ENCODE assay signal across 1 cellular context in the genomic region with DNA sequence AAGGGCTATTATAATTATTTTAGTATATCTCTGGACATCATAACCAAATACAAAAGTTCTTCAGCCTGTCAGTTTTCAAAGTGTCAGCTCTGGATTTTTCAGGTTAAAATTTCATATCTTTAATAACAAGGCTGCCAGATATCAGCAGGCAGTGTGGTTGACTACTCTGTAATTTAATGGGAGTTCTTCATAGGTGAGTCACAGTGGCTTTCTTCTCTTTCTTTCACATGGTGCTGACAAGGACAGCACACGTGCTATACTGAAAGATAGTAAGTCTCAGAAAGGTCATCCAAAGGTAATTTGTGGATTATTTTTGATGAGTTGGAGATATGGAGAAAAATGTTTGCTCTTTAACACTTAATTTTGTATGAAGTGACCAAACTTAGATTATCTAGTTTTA.
TF ChIP-seq lines count a peak whose summit lies in the region.

No MANE protein-coding gene starts in this region.

TF ChIP-seq in K562, 482 proteins besides CTCF, POLR2A, EP300 and RAD21 (continued from another document):
- TF ChIP-seq, protein P1, sequence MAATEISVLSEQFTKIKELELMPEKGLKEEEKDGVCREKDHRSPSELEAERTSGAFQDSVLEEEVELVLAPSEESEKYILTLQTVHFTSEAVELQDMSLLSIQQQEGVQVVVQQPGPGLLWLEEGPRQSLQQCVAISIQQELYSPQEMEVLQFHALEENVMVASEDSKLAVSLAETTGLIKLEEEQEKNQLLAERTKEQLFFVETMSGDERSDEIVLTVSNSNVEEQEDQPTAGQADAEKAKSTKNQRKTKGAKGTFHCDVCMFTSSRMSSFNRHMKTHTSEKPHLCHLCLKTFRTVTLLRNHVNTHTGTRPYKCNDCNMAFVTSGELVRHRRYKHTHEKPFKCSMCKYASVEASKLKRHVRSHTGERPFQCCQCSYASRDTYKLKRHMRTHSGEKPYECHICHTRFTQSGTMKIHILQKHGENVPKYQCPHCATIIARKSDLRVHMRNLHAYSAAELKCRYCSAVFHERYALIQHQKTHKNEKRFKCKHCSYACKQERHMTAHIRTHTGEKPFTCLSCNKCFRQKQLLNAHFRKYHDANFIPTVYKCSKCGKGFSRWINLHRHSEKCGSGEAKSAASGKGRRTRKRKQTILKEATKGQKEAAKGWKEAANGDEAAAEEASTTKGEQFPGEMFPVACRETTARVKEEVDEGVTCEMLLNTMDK (IDR thresholded peaks at IDR 0.05; ENCODE audit: borderline replicate concordance, insufficient read depth, low read depth, low read length, poor library complexity, severe bottlenecking) = no peak
- no peak for TF ChIP-seq ZZZ3 (IDR thresholded peaks at IDR 0.05)
- TF ChIP-seq POLR2AphosphoS5 (IDR thresholded peaks at IDR 0.05; ENCODE audit: control insufficient read depth, insufficient read depth, low read depth, low read length) = 0 out of 2 replicates have a peak, but pooled peaks have one; percentile 27
- TF ChIP-seq ATF1 (CRISPR knock-in tag; IDR thresholded peaks at IDR 0.05) = no peak
- no peak for TF ChIP-seq ATF1 (tag; IDR thresholded peaks at IDR 0.05)
- TF ChIP-seq ZFX (CRISPR knock-in tag; IDR thresholded peaks at IDR 0.05) = no peak
- no peak for TF ChIP-seq ARNT (IDR thresholded peaks at IDR 0.05)
- TF ChIP-seq FUS (optimal IDR thresholded peaks at IDR 0.05; ENCODE audit: low read depth, low read length) = no peak
- no peak for TF ChIP-seq TEAD1 (CRISPR knock-in tag; IDR thresholded peaks at IDR 0.05)
- TF ChIP-seq EZH2 (IDR thresholded peaks at IDR 0.05; ENCODE audit: borderline replicate concordance, low read depth, low read length) = no peak
- TF ChIP-seq BRD4 (IDR thresholded peaks at IDR 0.05) = no peak
- TF ChIP-seq SP1 (CRISPR knock-in tag; IDR thresholded peaks at IDR 0.05) = no peak
- TF ChIP-seq PRMT5 (CRISPR knock-in tag; IDR thresholded peaks at IDR 0.05) = no peak
- TF ChIP-seq TCFL5 (CRISPR knock-in tag; conservative IDR thresholded peaks at IDR 0.05) = no peak
- no peak for TF ChIP-seq MED1 (CRISPR knock-in tag; IDR thresholded peaks at IDR 0.05; ENCODE audit: borderline replicate concordance)
- no peak for TF ChIP-seq E2F3 (CRISPR knock-in tag; IDR thresholded peaks at IDR 0.05)
- 0 out of 2 replicates have a peak, but pooled peaks have one; percentile 16 for TF ChIP-seq CREM (IDR thresholded peaks at IDR 0.05; ENCODE audit: low read depth)
- no peak for TF ChIP-seq SRSF7 (optimal IDR thresholded peaks at IDR 0.05; ENCODE audit: low read depth, low read length)
- no peak for TF ChIP-seq POU5F1 (IDR thresholded peaks at IDR 0.05; ENCODE audit: borderline replicate concordance, low read depth, low read length, partially characterized antibody)
- TF ChIP-seq NFIX (CRISPR knock-in tag; IDR thresholded peaks at IDR 0.05; ENCODE audit: low read depth) = no peak
- no peak for TF ChIP-seq EWSR1 (IDR thresholded peaks at IDR 0.05; ENCODE audit: borderline replicate concordance, low read depth, partially characterized antibody)
- TF ChIP-seq NCOR1 (IDR thresholded peaks at IDR 0.05) = peak; percentile 50; the same call in 1 of the 2 replicates
- TF ChIP-seq ZNF232 (CRISPR knock-in tag; IDR thresholded peaks at IDR 0.05) = no peak
- TF ChIP-seq HOXB6 (CRISPR knock-in tag; IDR thresholded peaks at IDR 0.05; ENCODE audit: borderline replicate concordance) = no peak
- no peak for TF ChIP-seq SMARCB1 (IDR thresholded peaks at IDR 0.05; ENCODE audit: insufficient read length, low read depth)
- no peak for TF ChIP-seq KLF6 (CRISPR knock-in tag; IDR thresholded peaks at IDR 0.05; ENCODE audit: borderline replicate concordance)
- 0 out of 2 replicates have a peak, but pooled peaks have one; percentile 5 for TF ChIP-seq NFIC (IDR thresholded peaks at IDR 0.05)
- TF ChIP-seq TGIF2 (CRISPR knock-in tag; IDR thresholded peaks at IDR 0.05) = no peak
- TF ChIP-seq ETS2 (tag; IDR thresholded peaks at IDR 0.05; ENCODE audit: borderline replicate concordance, poor library complexity, severe bottlenecking) = no peak
- no peak for TF ChIP-seq ZNF12 (CRISPR knock-in tag; IDR thresholded peaks at IDR 0.05)
- TF ChIP-seq DACH1 (IDR thresholded peaks at IDR 0.05; ENCODE audit: partially characterized antibody) = peak; percentile 54
- TF ChIP-seq SIN3B (IDR thresholded peaks at IDR 0.05; ENCODE audit: low read depth) = no peak
- no peak for TF ChIP-seq RBM17 (IDR thresholded peaks at IDR 0.05; ENCODE audit: borderline replicate concordance, low read depth, low read length)
- TF ChIP-seq, protein P2, sequence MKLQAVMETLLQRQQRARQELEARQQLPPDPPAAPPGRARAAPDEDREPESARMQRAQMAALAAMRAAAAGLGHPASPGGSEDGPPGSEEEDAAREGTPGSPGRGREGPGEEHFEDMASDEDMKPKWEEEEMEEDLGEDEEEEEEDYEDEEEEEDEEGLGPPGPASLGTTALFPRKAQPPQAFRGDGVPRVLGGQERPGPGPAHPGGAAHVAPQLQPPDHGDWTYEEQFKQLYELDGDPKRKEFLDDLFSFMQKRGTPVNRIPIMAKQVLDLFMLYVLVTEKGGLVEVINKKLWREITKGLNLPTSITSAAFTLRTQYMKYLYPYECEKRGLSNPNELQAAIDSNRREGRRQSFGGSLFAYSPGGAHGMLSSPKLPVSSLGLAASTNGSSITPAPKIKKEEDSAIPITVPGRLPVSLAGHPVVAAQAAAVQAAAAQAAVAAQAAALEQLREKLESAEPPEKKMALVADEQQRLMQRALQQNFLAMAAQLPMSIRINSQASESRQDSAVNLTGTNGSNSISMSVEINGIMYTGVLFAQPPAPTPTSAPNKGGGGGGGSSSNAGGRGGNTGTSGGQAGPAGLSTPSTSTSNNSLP (IDR thresholded peaks at IDR 0.05; ENCODE audit: borderline replicate concordance, low read depth, low read length) = 0 out of 2 replicates have a peak, but pooled peaks have one; percentile 41
- TF ChIP-seq EHMT2 (IDR thresholded peaks at IDR 0.05) = peak; percentile 73; the same call in 1 of the 2 replicates
- no peak for TF ChIP-seq ZNF76 (CRISPR knock-in tag; IDR thresholded peaks at IDR 0.05; ENCODE audit: borderline replicate concordance)
- no peak for TF ChIP-seq NFATC3 (IDR thresholded peaks at IDR 0.05)
- no peak for TF ChIP-seq ZNF707 (CRISPR knock-in tag; conservative IDR thresholded peaks at IDR 0.05)
- no peak for TF ChIP-seq ZBED1 (IDR thresholded peaks at IDR 0.05)
- TF ChIP-seq, protein P3, sequence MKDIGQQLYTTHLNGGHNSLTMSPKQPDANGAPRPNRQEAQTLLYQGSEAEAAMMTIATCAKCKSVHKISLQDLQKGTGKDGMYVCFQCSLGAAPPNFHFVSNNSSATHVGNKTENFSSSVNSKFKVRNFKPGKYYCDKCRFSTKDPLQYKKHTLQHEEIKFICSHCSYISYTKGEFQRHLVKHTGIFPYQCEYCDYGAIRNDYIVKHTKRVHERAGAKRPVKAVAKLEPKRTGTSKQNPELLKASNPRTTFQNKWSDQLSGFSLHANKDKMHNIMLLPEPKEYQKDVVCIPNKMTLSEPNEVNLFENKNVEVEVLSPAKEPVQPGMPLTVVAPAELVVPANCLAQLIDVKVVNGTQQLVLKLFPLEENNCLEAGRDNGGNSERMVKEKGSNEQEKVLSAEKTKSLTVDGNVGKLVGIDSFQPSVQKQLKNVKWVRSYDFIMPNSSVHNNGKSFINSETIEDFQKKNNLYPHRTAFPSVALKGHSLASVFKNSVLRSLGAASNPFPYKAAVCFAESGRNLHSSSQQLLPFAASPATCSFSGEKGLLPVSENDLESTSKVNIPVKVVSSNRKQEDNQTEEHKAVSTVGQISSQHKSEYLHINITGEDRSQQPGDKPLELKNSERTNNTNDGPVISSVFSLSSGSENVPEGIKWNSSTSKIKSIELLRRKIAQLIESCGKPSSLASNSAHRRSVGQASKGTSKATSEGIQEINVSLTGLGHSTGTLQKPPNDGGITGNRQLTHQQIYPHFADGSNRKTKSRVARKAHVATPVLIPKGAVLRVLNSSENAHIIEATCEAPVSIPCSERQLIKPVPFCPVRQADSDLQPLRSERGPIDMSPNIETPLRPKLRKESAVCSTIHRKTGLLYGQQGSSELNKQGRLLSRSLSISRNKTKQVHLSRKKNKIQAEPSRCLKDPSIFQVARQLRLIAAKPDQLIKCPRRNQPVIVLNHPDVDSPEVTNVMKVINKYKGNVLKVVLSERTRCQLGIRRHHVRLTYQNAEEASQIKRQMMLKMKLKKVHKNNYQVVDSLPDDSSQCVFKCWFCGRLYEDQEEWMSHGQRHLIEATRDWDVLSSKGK (CRISPR knock-in tag; IDR thresholded peaks at IDR 0.05) = no peak
- TF ChIP-seq, protein P4, sequence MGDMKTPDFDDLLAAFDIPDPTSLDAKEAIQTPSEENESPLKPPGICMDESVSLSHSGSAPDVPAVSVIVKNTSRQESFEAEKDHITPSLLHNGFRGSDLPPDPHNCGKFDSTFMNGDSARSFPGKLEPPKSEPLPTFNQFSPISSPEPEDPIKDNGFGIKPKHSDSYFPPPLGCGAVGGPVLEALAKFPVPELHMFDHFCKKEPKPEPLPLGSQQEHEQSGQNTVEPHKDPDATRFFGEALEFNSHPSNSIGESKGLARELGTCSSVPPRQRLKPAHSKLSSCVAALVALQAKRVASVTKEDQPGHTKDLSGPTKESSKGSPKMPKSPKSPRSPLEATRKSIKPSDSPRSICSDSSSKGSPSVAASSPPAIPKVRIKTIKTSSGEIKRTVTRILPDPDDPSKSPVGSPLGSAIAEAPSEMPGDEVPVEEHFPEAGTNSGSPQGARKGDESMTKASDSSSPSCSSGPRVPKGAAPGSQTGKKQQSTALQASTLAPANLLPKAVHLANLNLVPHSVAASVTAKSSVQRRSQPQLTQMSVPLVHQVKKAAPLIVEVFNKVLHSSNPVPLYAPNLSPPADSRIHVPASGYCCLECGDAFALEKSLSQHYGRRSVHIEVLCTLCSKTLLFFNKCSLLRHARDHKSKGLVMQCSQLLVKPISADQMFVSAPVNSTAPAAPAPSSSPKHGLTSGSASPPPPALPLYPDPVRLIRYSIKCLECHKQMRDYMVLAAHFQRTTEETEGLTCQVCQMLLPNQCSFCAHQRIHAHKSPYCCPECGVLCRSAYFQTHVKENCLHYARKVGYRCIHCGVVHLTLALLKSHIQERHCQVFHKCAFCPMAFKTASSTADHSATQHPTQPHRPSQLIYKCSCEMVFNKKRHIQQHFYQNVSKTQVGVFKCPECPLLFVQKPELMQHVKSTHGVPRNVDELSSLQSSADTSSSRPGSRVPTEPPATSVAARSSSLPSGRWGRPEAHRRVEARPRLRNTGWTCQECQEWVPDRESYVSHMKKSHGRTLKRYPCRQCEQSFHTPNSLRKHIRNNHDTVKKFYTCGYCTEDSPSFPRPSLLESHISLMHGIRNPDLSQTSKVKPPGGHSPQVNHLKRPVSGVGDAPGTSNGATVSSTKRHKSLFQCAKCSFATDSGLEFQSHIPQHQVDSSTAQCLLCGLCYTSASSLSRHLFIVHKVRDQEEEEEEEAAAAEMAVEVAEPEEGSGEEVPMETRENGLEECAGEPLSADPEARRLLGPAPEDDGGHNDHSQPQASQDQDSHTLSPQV (IDR thresholded peaks at IDR 0.05) = no peak
- TF ChIP-seq SMAD4 (CRISPR knock-in tag; conservative IDR thresholded peaks at IDR 0.05) = no peak
- no peak; the same call in 1 of the 2 replicates for TF ChIP-seq STAT5A (IDR thresholded peaks at IDR 0.05; ENCODE audit: borderline replicate concordance, low read length)
- TF ChIP-seq FOSL1 (tag; conservative IDR thresholded peaks at IDR 0.05) = peak; percentile 91
- no peak for TF ChIP-seq PCBP2 (IDR thresholded peaks at IDR 0.05; ENCODE audit: low read depth, low read length, poor library complexity, severe bottlenecking)
- TF ChIP-seq ZBTB8A (IDR thresholded peaks at IDR 0.05; ENCODE audit: partially characterized antibody) = no peak
- TF ChIP-seq, protein P5, sequence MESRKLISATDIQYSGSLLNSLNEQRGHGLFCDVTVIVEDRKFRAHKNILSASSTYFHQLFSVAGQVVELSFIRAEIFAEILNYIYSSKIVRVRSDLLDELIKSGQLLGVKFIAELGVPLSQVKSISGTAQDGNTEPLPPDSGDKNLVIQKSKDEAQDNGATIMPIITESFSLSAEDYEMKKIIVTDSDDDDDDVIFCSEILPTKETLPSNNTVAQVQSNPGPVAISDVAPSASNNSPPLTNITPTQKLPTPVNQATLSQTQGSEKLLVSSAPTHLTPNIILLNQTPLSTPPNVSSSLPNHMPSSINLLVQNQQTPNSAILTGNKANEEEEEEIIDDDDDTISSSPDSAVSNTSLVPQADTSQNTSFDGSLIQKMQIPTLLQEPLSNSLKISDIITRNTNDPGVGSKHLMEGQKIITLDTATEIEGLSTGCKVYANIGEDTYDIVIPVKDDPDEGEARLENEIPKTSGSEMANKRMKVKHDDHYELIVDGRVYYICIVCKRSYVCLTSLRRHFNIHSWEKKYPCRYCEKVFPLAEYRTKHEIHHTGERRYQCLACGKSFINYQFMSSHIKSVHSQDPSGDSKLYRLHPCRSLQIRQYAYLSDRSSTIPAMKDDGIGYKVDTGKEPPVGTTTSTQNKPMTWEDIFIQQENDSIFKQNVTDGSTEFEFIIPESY (CRISPR knock-in tag; IDR thresholded peaks at IDR 0.05) = no peak
- TF ChIP-seq, protein P6, sequence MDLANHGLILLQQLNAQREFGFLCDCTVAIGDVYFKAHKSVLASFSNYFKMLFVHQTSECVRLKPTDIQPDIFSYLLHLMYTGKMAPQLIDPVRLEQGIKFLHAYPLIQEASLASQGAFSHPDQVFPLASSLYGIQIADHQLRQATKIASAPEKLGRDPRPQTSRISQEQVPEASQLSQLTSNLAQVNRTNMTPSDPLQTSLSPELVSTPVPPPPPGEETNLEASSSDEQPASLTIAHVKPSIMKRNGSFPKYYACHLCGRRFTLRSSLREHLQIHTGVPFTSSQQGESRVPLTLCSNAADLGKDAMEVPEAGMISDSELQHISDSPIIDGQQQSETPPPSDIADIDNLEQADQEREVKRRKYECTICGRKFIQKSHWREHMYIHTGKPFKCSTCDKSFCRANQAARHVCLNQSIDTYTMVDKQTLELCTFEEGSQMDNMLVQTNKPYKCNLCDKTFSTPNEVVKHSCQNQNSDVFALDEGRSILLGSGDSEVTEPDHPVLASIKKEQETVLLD (IDR thresholded peaks at IDR 0.05) = no peak
- TF ChIP-seq JUND (IDR thresholded peaks at IDR 0.05; ENCODE audit: borderline replicate concordance, low read depth, low read length) = peak; percentile 81
- TF ChIP-seq JUND (tag; IDR thresholded peaks at IDR 0.05; ENCODE audit: borderline replicate concordance, low read depth, low read length) = peak; percentile 77; the same call in 1 of the 3 replicates
- TF ChIP-seq CBX3 (IDR thresholded peaks at IDR 0.05; ENCODE audit: borderline replicate concordance in 1 of 2, low read length in 2 of 2) = peak in 1 of 2 experiments; percentile 41; a peak in 1 of 3 replicates
- peak; percentile 58 for TF ChIP-seq DPF2 (IDR thresholded peaks at IDR 0.05)
- TF ChIP-seq PCBP1 (IDR thresholded peaks at IDR 0.05; ENCODE audit: low read depth, low read length, poor library complexity, severe bottlenecking) = no peak
- no peak for TF ChIP-seq ZNF583 (CRISPR knock-in tag; IDR thresholded peaks at IDR 0.05)
TF ChIP-seq in K562: peak in this region for 31.
